ENCODE assay signal across 32 cellular contexts in the genomic region with DNA sequence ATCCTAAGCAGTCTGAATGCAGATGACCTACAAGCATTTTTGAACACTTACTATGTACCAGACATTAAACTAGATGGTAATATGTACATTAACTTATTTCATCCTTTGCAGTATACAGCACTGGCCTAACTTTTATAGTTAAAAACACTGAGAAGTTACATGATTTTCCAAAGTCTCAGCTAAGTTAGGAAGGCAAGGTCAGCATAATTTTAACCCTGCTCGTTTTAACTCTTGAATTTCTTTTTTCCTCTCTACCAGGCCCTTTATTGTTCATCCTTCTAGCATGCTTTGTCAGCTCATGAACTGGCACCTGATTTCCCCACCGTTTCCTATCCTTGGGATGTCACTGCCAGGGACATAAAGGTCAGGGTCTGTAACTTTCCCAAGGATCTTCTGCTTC.
"Had no signal": no experiment of that assay in that cellular context is flagged by ENCODE, and none has a peak within 500 bp of the region (broad histone marks: within the 10 kb centered on the region; RNA-seq: fewer than 3 reads in every experiment).

No MANE protein-coding gene starts in this region.

- H3K36me3 Mint-ChIP-seq: naive thymus-derived CD8-positive, alpha-beta T cell; natural killer cell treated with Interleukin-12 subunit alpha and Interleukin-12 subunit beta and Interleukin-15 and Interleukin-18, amount 100 ng/mL, for 72 hours; stimulated activated memory B cell treated with anti-CD40 and anti-IgM and Interleukin-4, amounts not matched to agents 10 μg/mL and 1 μg/mL and 100 μg/mL, for 72 hours; type B pancreatic cell had no signal

- H3K4me3 Mint-ChIP-seq: naive thymus-derived CD8-positive, alpha-beta T cell; natural killer cell treated with Interleukin-12 subunit alpha and Interleukin-12 subunit beta and Interleukin-15 and Interleukin-18, amount 100 ng/mL, for 72 hours; nephron progenitor cell; neural crest cell; stimulated activated memory B cell treated with anti-CD40 and anti-IgM and Interleukin-4, amounts not matched to agents 10 μg/mL and 1 μg/mL and 100 μg/mL, for 72 hours; stimulated activated naive CD8-positive, alpha-beta T cell treated with anti-CD3 and anti-CD28 coated beads, Interleukin-15, amount 100 ng/mL, for 72 hours; type B pancreatic cell had no signal

- H3K79me2 ChIP-seq: parathyroid adenoma had no signal

- H3K27me3 Mint-ChIP-seq: natural killer cell treated with Interleukin-12 subunit alpha and Interleukin-12 subunit beta and Interleukin-15 and Interleukin-18, amount 100 ng/mL, for 72 hours; progenitor cell of endocrine pancreas; stimulated activated memory B cell treated with anti-CD40 and anti-IgM and Interleukin-4, amounts not matched to agents 10 μg/mL and 1 μg/mL and 100 μg/mL, for 72 hours; stimulated activated naive CD8-positive, alpha-beta T cell treated with anti-CD3 and anti-CD28 coated beads, Interleukin-15, amount 100 ng/mL, for 72 hours; type B pancreatic cell had no signal

- DNase-seq: naive thymus-derived CD8-positive, alpha-beta T cell; nephron progenitor cell; occipital lobe; ovary; posterior cingulate gyrus; psoas muscle; right cardiac atrium; spleen; stimulated activated CD4-positive, alpha-beta T cell treated with anti-CD3 and anti-CD28 coated beads, Interleukin-12 subunit alpha, Interleukin-12 subunit beta, amount 100 ng/mL, for 4 hours; stimulated activated CD4-positive, alpha-beta T cell treated with anti-CD3 and anti-CD28 coated beads, Interleukin-1b, Interleukin-23, amount 100 ng/mL, for 48 hours; stimulated activated CD4-positive, alpha-beta T cell treated with anti-CD3 and anti-CD28 coated beads, Interleukin-4, amount 100 ng/mL, for 1 hour; stimulated activated CD4-positive, alpha-beta T cell treated with anti-CD3 and anti-CD28 coated beads, Interleukin-4, amount 100 ng/mL, for 4 hours; stimulated activated CD8-positive, alpha-beta memory T cell treated with anti-CD3 and anti-CD28 coated beads, Interleukin-4, amount 100 ng/mL, for 48 hours; stimulated activated naive CD4-positive, alpha-beta T cell; stimulated activated naive CD8-positive, alpha-beta T cell treated with anti-CD3 and anti-CD28 coated beads, Interleukin-15, amount 100 ng/mL, for 72 hours; stimulated activated naive CD8-positive, alpha-beta T cell treated with anti-CD3 and anti-CD28 coated beads, Interleukin-15, Interleukin-2, amounts not matched to agents 100 U/mL and 50 U/mL, for 24 hours; substantia nigra; testis; tibial artery; transverse colon; upper lobe of right lung; uterus had no signal

- H2AFZ ChIP-seq: parathyroid adenoma had no signal

- H3K27ac ChIP-seq: ovary, parathyroid adenoma, psoas muscle, skin epidermis, suprapubic skin, testis, tibial artery, transverse colon, upper lobe of right lung, uterus had no signal

- H3K4me3 ChIP-seq: ovary, psoas muscle, skin epidermis, smooth muscle cell, spleen, suprapubic skin, testis, tibial artery, transverse colon, upper lobe of right lung, uterus had no signal

- H3K36me3 ChIP-seq: ovary, spleen, suprapubic skin, tibial artery, transverse colon, upper lobe of right lung, uterus had no signal

- H3K4me1 ChIP-seq: parathyroid adenoma, psoas muscle, suprapubic skin, testis, tibial artery, transverse colon, upper lobe of right lung, uterus had no signal

- H3K9me3 ChIP-seq: ovary, psoas muscle, suprapubic skin, testis, tibial artery, transverse colon, upper lobe of right lung, uterus had no signal

- H3K9ac ChIP-seq: parathyroid adenoma had no signal

- H3K4me1 Mint-ChIP-seq: naive thymus-derived CD8-positive, alpha-beta T cell; stimulated activated memory B cell treated with anti-CD40 and anti-IgM and Interleukin-4, amounts not matched to agents 10 μg/mL and 1 μg/mL and 100 μg/mL, for 72 hours; stimulated activated naive CD8-positive, alpha-beta T cell treated with anti-CD3 and anti-CD28 coated beads, Interleukin-15, amount 100 ng/mL, for 72 hours had no signal

- ATAC-seq: naive thymus-derived CD8-positive, alpha-beta T cell; natural killer cell treated with Interleukin-12 subunit alpha and Interleukin-12 subunit beta and Interleukin-15 and Interleukin-18, amount 100 ng/mL, for 72 hours; psoas muscle; right cardiac atrium; sciatic nerve; stimulated activated memory B cell treated with anti-CD40 and anti-IgM and Interleukin-4, amounts not matched to agents 10 μg/mL and 1 μg/mL and 100 μg/mL, for 72 hours; stimulated activated naive CD8-positive, alpha-beta T cell treated with anti-CD3 and anti-CD28 coated beads, Interleukin-15, amount 100 ng/mL, for 72 hours; stimulated activated naive CD8-positive, alpha-beta T cell treated with anti-CD3 and anti-CD28 coated beads, Interleukin-15, Interleukin-2, amounts not matched to agents 100 U/mL and 50 U/mL, for 24 hours; upper lobe of right lung had no signal

- H3K27ac Mint-ChIP-seq: naive thymus-derived CD8-positive, alpha-beta T cell; natural killer cell treated with Interleukin-12 subunit alpha and Interleukin-12 subunit beta and Interleukin-15 and Interleukin-18, amount 100 ng/mL, for 72 hours; nephron progenitor cell; progenitor cell of endocrine pancreas; stimulated activated memory B cell treated with anti-CD40 and anti-IgM and Interleukin-4, amounts not matched to agents 10 μg/mL and 1 μg/mL and 100 μg/mL, for 72 hours; stimulated activated naive CD8-positive, alpha-beta T cell treated with anti-CD3 and anti-CD28 coated beads, Interleukin-15, amount 100 ng/mL, for 72 hours; type B pancreatic cell had no signal

- H3K27me3 ChIP-seq: ovary, spleen, suprapubic skin, testis, tibial artery, transverse colon, upper lobe of right lung, uterus had no signal

- H3K4me2 ChIP-seq: smooth muscle cell had no signal

- H3K9me3 Mint-ChIP-seq: stimulated activated memory B cell treated with anti-CD40 and anti-IgM and Interleukin-4, amounts not matched to agents 10 μg/mL and 1 μg/mL and 100 μg/mL, for 72 hours had no signal
